In the genomic region with DNA sequence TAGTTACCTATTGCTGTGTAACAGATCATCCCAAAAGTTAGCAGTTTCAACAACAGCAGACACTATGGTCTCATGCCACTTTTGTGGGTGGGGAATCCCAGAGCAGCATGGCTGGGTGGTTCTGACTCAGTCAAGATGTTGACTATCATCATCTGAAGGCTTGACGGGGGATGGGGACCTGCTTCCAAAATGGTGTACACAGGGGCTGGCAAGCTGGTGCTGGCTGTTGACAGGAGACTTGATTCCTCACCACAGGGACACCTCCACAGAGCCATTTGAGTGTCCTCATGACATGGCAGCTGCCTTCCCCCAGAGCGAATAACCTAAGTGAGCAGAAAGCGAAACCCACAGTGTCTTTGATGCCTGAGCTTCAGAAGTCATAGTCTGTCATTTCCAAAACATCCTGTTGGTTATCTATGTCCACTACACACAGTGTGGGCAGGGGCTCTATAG, we compare ENCODE assay signal across 13 cellular contexts. TPM values are rescaled to one million over a fixed set of nuclear protein-coding genes. Genes with fewer than 3 reads are reported as not detected.
DNase-seq lines count a peak whose midpoint lies in the region; ATAC-seq, FAIRE-seq and TF ChIP-seq lines count a peak whose summit lies in the region.
"Had no signal": no experiment of that assay in that cellular context is flagged by ENCODE, and none has a peak within 500 bp of the region (broad histone marks: within the 10 kb centered on the region; RNA-seq: fewer than 3 reads in every experiment).

No MANE protein-coding gene starts in this region.

- in situ Hi-C loops in GM12878 (cut with MboI) = no loop called here

- no peak for TF ChIP-seq EP300 in GM12878 (IDR thresholded peaks at IDR 0.05; ENCODE audit: borderline replicate concordance in 1 of 2, control insufficient read depth in 1 of 2, low read depth in 2 of 2, low read length in 2 of 2)

- H3K79me2 ChIP-seq in GM12878 (ENCODE audit: control insufficient read depth, insufficient read depth, low read length) = no peaks in the 10 kb centered on the region

- peaks cover 2% of the 10 kb centered on the region for H3K27me3 Mint-ChIP-seq in activated CD4-positive, alpha-beta T cell treated with anti-CD3 and anti-CD28 coated beads for 36 hours

- H3K36me3 ChIP-seq in GM12878 (ENCODE audit: control insufficient read depth in 2 of 2, insufficient read depth in 2 of 2, low read length in 1 of 2) = no peaks in the 10 kb centered on the region
- H3K36me3 ChIP-seq in small intestine (ENCODE audit: control insufficient read depth in 2 of 2, insufficient read depth in 2 of 2, low read length in 2 of 2) = no peaks in the 10 kb centered on the region
- H3K36me3 ChIP-seq: left lung had no signal

- no peak for TF ChIP-seq POLR2A in GM12878 (IDR thresholded peaks at IDR 0.05; ENCODE audit: low read depth, low read length)

- H3K27ac Mint-ChIP-seq in activated CD4-positive, alpha-beta T cell treated with anti-CD3 and anti-CD28 coated beads for 36 hours = peak overlapping the region; percentile 93
- H3K27ac Mint-ChIP-seq in stimulated activated effector memory CD8-positive, alpha-beta T cell treated with anti-CD3 and anti-CD28 coated beads, Interleukin-12 subunit alpha, Interleukin-12 subunit beta, amount 100 ng/mL, for 72 hours = peak overlapping the region; percentile 84

- intact Hi-C loops in activated CD4-positive, alpha-beta T cell treated with anti-CD3 and anti-CD28 coated beads for 36 hours (cut with DNase I, micrococcal nuclease) = loop anchor here (1.0 to 5.0 kb wide), 6 partner anchors 40 to 850 kb away; a partner anchor contains a TSS
- intact Hi-C loops in GM12878 (cut with micrococcal nuclease; ENCODE audit: unreplicated experiment) = no loop called here

- H3K4me1 ChIP-seq in GM12878 (ENCODE audit: control insufficient read depth, insufficient read depth, low read length) (peaks cover 12% of the 10 kb centered on the region), small intestine (ENCODE audit: control insufficient read depth in 2 of 2, insufficient read depth in 1 of 2, low read depth in 1 of 2, low read length in 1 of 2) (no peaks in the 10 kb centered on the region)
- H3K4me1 ChIP-seq: left lung had no signal

- peak overlapping the region; percentile 28 for H3K4me3 Mint-ChIP-seq in activated CD4-positive, alpha-beta T cell treated with anti-CD3 and anti-CD28 coated beads for 36 hours
- peak overlapping the region; percentile 47 for H3K4me3 Mint-ChIP-seq in stimulated activated effector memory CD8-positive, alpha-beta T cell treated with anti-CD3 and anti-CD28 coated beads, Interleukin-12 subunit alpha, Interleukin-12 subunit beta, amount 100 ng/mL, for 72 hours

- H3K4me3 ChIP-seq in GM12878 = no peak overlapping the region
- H3K4me3 ChIP-seq in small intestine (ENCODE audit: low read depth in 1 of 2, low read length in 2 of 2) = no peak overlapping the region
- H3K4me3 ChIP-seq: left lung had no signal

- POLR2A ChIA-PET in activated CD4-positive, alpha-beta T cell treated with anti-CD3 and anti-CD28 coated beads for 36 hours (lab: Charles Lee) = interaction anchor here (1.1 kb wide), 1 partner anchor 392 kb away, joined by 3 read pairs; no protein-coding TSS in a partner anchor
- POLR2A ChIA-PET in GM12878 (lab: Charles Lee) = no interaction called here

- FAIRE-seq in RCC 7860 (lab: Jason Lieb, UNC) (no peak), GM12878 (lab: Jason Lieb, UNC) (peak; percentile 74), small intestine (lab: Jason Lieb, UNC) (no peak)

- no peak for TF ChIP-seq RAD21 in GM12878 (IDR thresholded peaks at IDR 0.05; ENCODE audit: insufficient read depth, low read depth, low read length)

- CTCF ChIA-PET in activated CD4-positive, alpha-beta T cell treated with anti-CD3 and anti-CD28 coated beads for 36 hours (lab: Charles Lee) = no interaction called here
- CTCF ChIA-PET in GM12878 (lab: Yijun Ruan, JAX) = no interaction called here

- H3K9me3 ChIP-seq in GM12878 (replicated peaks; ENCODE audit: control insufficient read depth, insufficient read depth, low read length) = no peaks in the 10 kb centered on the region; the same call in 2 of the 3 replicates
- H3K9me3 ChIP-seq in small intestine (ENCODE audit: control insufficient read depth, low read depth) = no peaks in the 10 kb centered on the region
- H3K9me3 ChIP-seq: left lung had no signal

- DNase-seq in activated CD4-positive, alpha-beta T cell treated with anti-CD3 and anti-CD28 coated beads for 36 hours = peak; percentile 92
- DNase-seq in activated CD4-positive, alpha-beta T cell treated with anti-CD3 and anti-CD28 coated beads for 1 hour = no peak
- peak; percentile 24 for DNase-seq in RCC 7860 (ENCODE audit: low spot score)
- DNase-seq in GM12878 (ENCODE audit: low read depth, low spot score) = peak; percentile 45
- DNase-seq in stimulated activated effector memory CD8-positive, alpha-beta T cell treated with anti-CD3 and anti-CD28 coated beads, Interleukin-12 subunit alpha, Interleukin-12 subunit beta, amount 100 ng/mL, for 72 hours (ENCODE audit: low spot score in 2 of 2) = peak; percentile 27 to 84
- no peak for DNase-seq in NCI-H2196 (lab: John Stamatoyannopoulos, UW; ENCODE audit: unreplicated experiment)
- no peak for DNase-seq in T-helper 9 cell
- no peak for DNase-seq in small intestine
- DNase-seq: foreskin fibroblast, GDM1, left lung had no signal

- BruUV-seq in GM12878 (replicated peaks; lab: Mats Ljungman, UMichigan) = no TSS peak

- no peak for TF ChIP-seq CTCF in GM12878 (IDR thresholded peaks at IDR 0.05 in 2 of 3, conservative IDR thresholded peaks at IDR 0.05 in 1 of 3; ENCODE audit: control insufficient read depth in 2 of 3, extremely low read depth in 1 of 3, insufficient read depth in 1 of 3, low read depth in 3 of 3, low read length in 3 of 3)

- H3K4me1 Mint-ChIP-seq in activated CD4-positive, alpha-beta T cell treated with anti-CD3 and anti-CD28 coated beads for 36 hours = peaks cover 40% of the 10 kb centered on the region
- H3K4me1 Mint-ChIP-seq in stimulated activated effector memory CD8-positive, alpha-beta T cell treated with anti-CD3 and anti-CD28 coated beads, Interleukin-12 subunit alpha, Interleukin-12 subunit beta, amount 100 ng/mL, for 72 hours = peaks cover 38% of the 10 kb centered on the region

- H3K27me3 ChIP-seq in GM12878 (replicated peaks in 1 of 2; ENCODE audit: control insufficient read depth in 2 of 2, insufficient read depth in 2 of 2, low read length in 1 of 2) (peaks cover 0 to 2% of the 10 kb centered on the region in 2 experiments; a peak in 1 of 4 replicates), small intestine (ENCODE audit: control insufficient read depth in 2 of 2, insufficient read depth in 2 of 2, low read length in 2 of 2) (no peaks in the 10 kb centered on the region)

- 0% methylated on average over 3 of the region's 3 CpGs for WGBS in GM12878 (ENCODE audit: insufficient coverage, insufficient replicate concordance, low lambda C conversion rate, missing lambda C conversion rate)
- 72 to 90% (median 81%) methylated on average over 3 of the region's 3 CpGs for WGBS in small intestine, 3 donors

- ATAC-seq in activated CD4-positive, alpha-beta T cell treated with anti-CD3 and anti-CD28 coated beads for 36 hours = peak; percentile 82
- ATAC-seq in GM12878 = peak; percentile 92
- ATAC-seq in stimulated activated effector memory CD8-positive, alpha-beta T cell treated with anti-CD3 and anti-CD28 coated beads, Interleukin-12 subunit alpha, Interleukin-12 subunit beta, amount 100 ng/mL, for 72 hours = peak; percentile 91
- ATAC-seq: left lung, Right ventricle myocardium inferior had no signal

- H2AFZ ChIP-seq in GM12878 (ENCODE audit: control insufficient read depth, low read depth, low read length) = peak overlapping the region; percentile 35

- no peak overlapping the region for H3K27ac ChIP-seq in GM12878 (ENCODE audit: control insufficient read depth, insufficient read depth)
- H3K27ac ChIP-seq in small intestine (ENCODE audit: low read depth in 1 of 2, low read length in 1 of 2) = no peak overlapping the region
- H3K27ac ChIP-seq: left lung had no signal

- no peaks in the 10 kb centered on the region for H4K20me1 ChIP-seq in GM12878 (ENCODE audit: control insufficient read depth, insufficient read depth)

- RAD21 ChIA-PET in GM12878 (lab: Charles Lee; ENCODE audit: unreplicated experiment) = no interaction called here

- peak overlapping the region; percentile 22; the same call in 1 of the 2 replicates for H3K4me2 ChIP-seq in GM12878 (ENCODE audit: control insufficient read depth, insufficient read depth)

- peaks cover 13% of the 10 kb centered on the region for H3K36me3 Mint-ChIP-seq in activated CD4-positive, alpha-beta T cell treated with anti-CD3 and anti-CD28 coated beads for 36 hours (ENCODE audit: low read depth)
- peaks cover 5% of the 10 kb centered on the region for H3K36me3 Mint-ChIP-seq in stimulated activated effector memory CD8-positive, alpha-beta T cell treated with anti-CD3 and anti-CD28 coated beads, Interleukin-12 subunit alpha, Interleukin-12 subunit beta, amount 100 ng/mL, for 72 hours

- H3K9me3 Mint-ChIP-seq in activated CD4-positive, alpha-beta T cell treated with anti-CD3 and anti-CD28 coated beads for 36 hours (ENCODE audit: low read depth) = peaks cover 32% of the 10 kb centered on the region
- peaks cover 13% of the 10 kb centered on the region for H3K9me3 Mint-ChIP-seq in stimulated activated effector memory CD8-positive, alpha-beta T cell treated with anti-CD3 and anti-CD28 coated beads, Interleukin-12 subunit alpha, Interleukin-12 subunit beta, amount 100 ng/mL, for 72 hours

- no peak overlapping the region for H3K9ac ChIP-seq in GM12878 (ENCODE audit: control insufficient read depth, insufficient read depth, low read length)

- SMC1A ChIA-PET in GM12878 (lab: Charles Lee; ENCODE audit: uncharacterized antibody, unreplicated experiment) = no interaction called here

RNA-seq across cellular contexts. Expression of a gene that starts 19.1 kb away (rescaled TPM):
- not detected for total RNA-seq in activated CD4-positive, alpha-beta T cell treated with anti-CD3 and anti-CD28 coated beads for 36 hours
- total RNA-seq in GM12878 (2013; cell fraction: nucleolus; rRNA removed) = not detected in 2 replicates
- total RNA-seq in GM12878 (2014; rRNA removed) = not detected in 2 replicates
- total RNA-seq in GM12878 (2014; rRNA removed; fragmentation: Illumina TruSeq; extraction: Trizol) = not detected in 2 replicates
- not detected in 2 replicates for total RNA-seq in GM12878 (2021)
- not detected for polyA plus RNA-seq in GM12878 (2011; ENCODE audit: low read depth)
- polyA plus RNA-seq in GM12878 (2011; rRNA removed) = not detected in 2 replicates
- not detected in 2 replicates for polyA plus RNA-seq in GM12878 (2011; cell fraction: cytosol; rRNA removed)
- polyA plus RNA-seq in GM12878 (2011; cell fraction: nucleus; rRNA removed) = not detected in 2 replicates
- polyA plus RNA-seq in GM12878 (2012) = not detected in 2 replicates
- not detected in 2 replicates for polyA plus RNA-seq in GM12878 (2014; fragmentation: Illumina TruSeq; extraction: Trizol)
- polyA plus RNA-seq in GM12878 (2014; fragmentation: Nextera tagmentation; extraction: Ambion mirVana) = not detected
- polyA plus RNA-seq in GM12878 (2014; rRNA removed) = not detected in 2 replicates
- polyA plus RNA-seq in GM12878 (2016; fragmentation: Nextera tagmentation; extraction: Ambion mirVana) = not detected
- polyA minus RNA-seq in GM12878 (2011; rRNA and poly(A)+ RNA removed) = not detected in 2 replicates
- not detected in 2 replicates for polyA minus RNA-seq in GM12878 (2011; cell fraction: cytosol; rRNA and poly(A)+ RNA removed)
- not detected in 2 replicates for polyA minus RNA-seq in GM12878 (2011; cell fraction: nucleus; rRNA and poly(A)+ RNA removed)
- polyA plus RNA-seq in small intestine = not detected
- total RNA-seq: left lung, osteocyte, Right ventricle myocardium inferior had no signal

RNA-seq across cellular contexts. Expression of a gene that starts 45.4 kb away (rescaled TPM):
- total RNA-seq in activated CD4-positive, alpha-beta T cell treated with anti-CD3 and anti-CD28 coated beads for 36 hours = under 1 TPM; 0.05 to 0.07 TPM
- not detected in 2 replicates for total RNA-seq in GM12878 (2013; cell fraction: nucleolus; rRNA removed)
- not detected in 2 replicates for total RNA-seq in GM12878 (2014; rRNA removed)
- total RNA-seq in GM12878 (2014; rRNA removed; fragmentation: Illumina TruSeq; extraction: Trizol) = not detected in 2 replicates
- total RNA-seq in GM12878 (2021) = 0.13 and 0.56 TPM in 2 replicates
- polyA plus RNA-seq in GM12878 (2011; ENCODE audit: low read depth) = not detected
- not detected in 2 replicates for polyA plus RNA-seq in GM12878 (2011; rRNA removed)
- not detected in 2 replicates for polyA plus RNA-seq in GM12878 (2011; cell fraction: cytosol; rRNA removed)
- polyA plus RNA-seq in GM12878 (2011; cell fraction: nucleus; rRNA removed) = not detected in 2 replicates
- polyA plus RNA-seq in GM12878 (2012) = 0.06 TPM in 1 of 2 replicates, not detected in the other
- not detected in 2 replicates for polyA plus RNA-seq in GM12878 (2014; fragmentation: Illumina TruSeq; extraction: Trizol)
- not detected for polyA plus RNA-seq in GM12878 (2014; fragmentation: Nextera tagmentation; extraction: Ambion mirVana)
- polyA plus RNA-seq in GM12878 (2014; rRNA removed) = not detected in 2 replicates
- polyA plus RNA-seq in GM12878 (2016; fragmentation: Nextera tagmentation; extraction: Ambion mirVana) = not detected
- not detected in 2 replicates for polyA minus RNA-seq in GM12878 (2011; rRNA and poly(A)+ RNA removed)
- 0.67 and 1.8 TPM in 2 replicates for polyA minus RNA-seq in GM12878 (2011; cell fraction: cytosol; rRNA and poly(A)+ RNA removed)
- polyA minus RNA-seq in GM12878 (2011; cell fraction: nucleus; rRNA and poly(A)+ RNA removed) = 0.29 TPM in 1 of 2 replicates, not detected in the other
- 10 to 100 TPM in 1 of 3 donors, 1 to 10 TPM in 1, under 1 TPM in 1; 0.67 to 15.2 (median 1.1) TPM for polyA plus RNA-seq in small intestine

Comparison
In these comparisons a context has a peak if more than half of its experiments do, and no peak if none do; other contexts are left out.
1. DNase-seq: peak in activated CD4-positive, alpha-beta T cell treated with anti-CD3 and anti-CD28 coated beads for 36 hours (single experiment), RCC 7860 (single experiment), GM12878 (single experiment) and stimulated activated effector memory CD8-positive, alpha-beta T cell treated with anti-CD3 and anti-CD28 coated beads, Interleukin-12 subunit alpha, Interleukin-12 subunit beta, amount 100 ng/mL, for 72 hours (2 of 2); none in activated CD4-positive, alpha-beta T cell treated with anti-CD3 and anti-CD28 coated beads for 1 hour (single experiment), NCI-H2196 (single experiment), T-helper 9 cell (single experiment) and small intestine (single experiment).
2. Peak in every context shown above with its lines, with median percentiles within 50 percentile points of each other: ATAC-seq.